Comparison of ENCODE assay signal across 26 cellular contexts in the genomic region with DNA sequence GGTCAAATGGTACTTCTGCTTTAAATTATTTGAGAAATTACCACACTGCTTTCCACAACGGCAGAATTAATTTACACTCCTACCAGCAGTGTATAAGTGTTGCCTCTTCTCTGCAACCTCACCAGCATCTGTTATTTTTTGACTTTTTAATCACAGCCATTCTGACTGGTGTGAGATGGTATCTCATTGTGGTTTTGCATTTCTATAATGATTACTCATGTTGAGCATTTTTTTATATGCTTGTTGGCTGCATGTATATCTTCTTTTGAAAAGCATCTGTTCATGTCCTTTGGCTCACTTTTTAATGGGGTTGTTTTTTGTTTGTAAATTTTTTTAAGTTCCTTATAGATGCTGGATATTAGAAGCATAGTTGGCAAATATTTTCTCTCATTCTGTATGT.
"Had no signal": no experiment of that assay in that cellular context is flagged by ENCODE, and none has a peak within 500 bp of the region (broad histone marks: within the 10 kb centered on the region; RNA-seq: fewer than 3 reads in every experiment).

No MANE protein-coding gene starts in this region.

- H3K79me2 ChIP-seq: hepatocyte, parathyroid adenoma had no signal

- H3K36me3 ChIP-seq: gastroesophageal sphincter, heart left ventricle, prostate gland, right atrium auricular region, sigmoid colon, tibial artery had no signal

- H3K36me3 Mint-ChIP-seq: naive thymus-derived CD4-positive, alpha-beta T cell; stimulated activated memory B cell treated with anti-CD40 and anti-IgM and Interleukin-4, amounts not matched to agents 10 μg/mL and 1 μg/mL and 100 μg/mL, for 72 hours; type B pancreatic cell had no signal

- H3K9ac ChIP-seq: neural progenitor cell, parathyroid adenoma had no signal

- H3K27me3 ChIP-seq: gastroesophageal sphincter, heart left ventricle, hepatocyte, neural progenitor cell, right atrium auricular region, sigmoid colon, testis, tibial artery had no signal

- H3K9me3 Mint-ChIP-seq: stimulated activated memory B cell treated with anti-CD40 and anti-IgM and Interleukin-4, amounts not matched to agents 10 μg/mL and 1 μg/mL and 100 μg/mL, for 72 hours; type B pancreatic cell had no signal

- H3K4me2 ChIP-seq: hepatocyte, neural progenitor cell had no signal

- H3K9me3 ChIP-seq: gastroesophageal sphincter, prostate gland, sigmoid colon, testis, tibial artery had no signal

- H3K4me3 Mint-ChIP-seq: naive thymus-derived CD4-positive, alpha-beta T cell; nephron; neural progenitor cell; stimulated activated memory B cell treated with anti-CD40 and anti-IgM and Interleukin-4, amounts not matched to agents 10 μg/mL and 1 μg/mL and 100 μg/mL, for 72 hours; type B pancreatic cell had no signal

- H2AFZ ChIP-seq: hepatocyte, neural progenitor cell, parathyroid adenoma had no signal

- H3K27ac Mint-ChIP-seq: naive thymus-derived CD4-positive, alpha-beta T cell; nephron; neural progenitor cell; stimulated activated memory B cell treated with anti-CD40 and anti-IgM and Interleukin-4, amounts not matched to agents 10 μg/mL and 1 μg/mL and 100 μg/mL, for 72 hours; type B pancreatic cell had no signal

- H3K27ac ChIP-seq: dorsolateral prefrontal cortex, gastroesophageal sphincter, heart left ventricle, hepatocyte, neural progenitor cell, parathyroid adenoma, prostate gland, right atrium auricular region, sigmoid colon, testis, tibial artery had no signal

- H3K4me3 ChIP-seq: dorsolateral prefrontal cortex, gastroesophageal sphincter, heart left ventricle, hepatocyte, lung, neural progenitor cell, prostate gland, right atrium auricular region, sigmoid colon, testis, tibial artery had no signal

- ATAC-seq: gastroesophageal sphincter; heart left ventricle; left lobe of liver; naive thymus-derived CD4-positive, alpha-beta T cell; stimulated activated memory B cell treated with anti-CD40 and anti-IgM and Interleukin-4, amounts not matched to agents 10 μg/mL and 1 μg/mL and 100 μg/mL, for 72 hours; stimulated activated naive CD8-positive, alpha-beta T cell treated with anti-CD3 and anti-CD28 coated beads, Interleukin-15, Interleukin-2, amounts not matched to agents 100 U/mL and 50 U/mL, for 24 hours had no signal

- H3K4me1 ChIP-seq: gastroesophageal sphincter, heart left ventricle, neural progenitor cell, parathyroid adenoma, prostate gland, right atrium auricular region, sigmoid colon, testis, tibial artery had no signal

- H3K4me1 Mint-ChIP-seq: naive thymus-derived CD4-positive, alpha-beta T cell; nephron; neural progenitor cell; stimulated activated memory B cell treated with anti-CD40 and anti-IgM and Interleukin-4, amounts not matched to agents 10 μg/mL and 1 μg/mL and 100 μg/mL, for 72 hours had no signal

- DNase-seq: dorsolateral prefrontal cortex; effector CD4-positive, alpha-beta T cell; foreskin fibroblast; heart left ventricle; kidney; mesenchymal stem cell; midbrain; naive thymus-derived CD4-positive, alpha-beta T cell; sigmoid colon; stimulated activated CD4-positive, alpha-beta T cell treated with anti-CD3 and anti-CD28 coated beads, Interleukin-2, amount 100 ng/mL, for 24 hours; stimulated activated CD4-positive, alpha-beta T cell treated with anti-CD3 and anti-CD28 coated beads, Interleukin-4, amount 100 ng/mL, for 24 hours; stimulated activated naive CD8-positive, alpha-beta T cell treated with anti-CD3 and anti-CD28 coated beads, Interleukin-15, Interleukin-2, amounts not matched to agents 100 U/mL and 50 U/mL, for 24 hours; substantia nigra; testis; tibial artery had no signal
